ENCODE assay signal across 2 cellular contexts in the genomic region with DNA sequence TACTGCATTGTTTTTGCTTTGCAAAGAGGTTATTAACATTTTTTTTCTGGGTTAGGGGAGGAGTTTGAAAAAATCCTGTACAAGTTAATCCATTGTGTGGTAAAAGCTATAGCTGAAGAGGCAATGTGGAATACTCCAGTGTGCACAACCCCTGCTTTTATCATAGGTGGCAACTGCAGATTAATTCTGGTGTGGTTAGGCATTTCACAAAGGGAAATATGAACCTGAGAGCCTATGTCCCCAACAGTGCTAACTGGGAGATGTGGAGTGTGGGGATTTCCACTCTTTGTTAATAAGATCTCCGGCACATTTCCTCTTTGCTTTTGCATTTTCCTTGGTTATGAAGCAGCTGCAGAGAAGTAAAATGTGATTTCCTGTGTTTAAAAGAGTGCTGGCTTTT.
TF ChIP-seq lines count a peak whose summit lies in the region.

No MANE protein-coding gene starts in this region.

TF ChIP-seq in IMR-90, 13 proteins besides CTCF, POLR2A, EP300 and RAD21:
- TF ChIP-seq CEBPB (IDR thresholded peaks at IDR 0.05; ENCODE audit: low read depth, low read length) = peak; percentile 45; the same call in 1 of the 2 replicates
- TF ChIP-seq, protein P1, sequence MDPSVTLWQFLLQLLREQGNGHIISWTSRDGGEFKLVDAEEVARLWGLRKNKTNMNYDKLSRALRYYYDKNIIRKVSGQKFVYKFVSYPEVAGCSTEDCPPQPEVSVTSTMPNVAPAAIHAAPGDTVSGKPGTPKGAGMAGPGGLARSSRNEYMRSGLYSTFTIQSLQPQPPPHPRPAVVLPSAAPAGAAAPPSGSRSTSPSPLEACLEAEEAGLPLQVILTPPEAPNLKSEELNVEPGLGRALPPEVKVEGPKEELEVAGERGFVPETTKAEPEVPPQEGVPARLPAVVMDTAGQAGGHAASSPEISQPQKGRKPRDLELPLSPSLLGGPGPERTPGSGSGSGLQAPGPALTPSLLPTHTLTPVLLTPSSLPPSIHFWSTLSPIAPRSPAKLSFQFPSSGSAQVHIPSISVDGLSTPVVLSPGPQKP (IDR thresholded peaks at IDR 0.05; ENCODE audit: borderline replicate concordance, low read depth, low read length) = no peak

TF ChIP-seq in GM12878, 131 proteins besides CTCF, POLR2A, EP300 and RAD21:
- TF ChIP-seq SPI1 (IDR thresholded peaks at IDR 0.05; ENCODE audit: borderline replicate concordance, insufficient read depth, low read depth, low read length) (0 out of 2 replicates have a peak, but pooled peaks have one; percentile 41), EGR1 (IDR thresholded peaks at IDR 0.05; ENCODE audit: borderline replicate concordance in 1 of 2, low read depth in 2 of 2, low read length in 2 of 2) (no peak), IRF4 (IDR thresholded peaks at IDR 0.05; ENCODE audit: low read depth, low read length) (no peak), POU2F2 (IDR thresholded peaks at IDR 0.05; ENCODE audit: borderline replicate concordance, low read depth, low read length) (no peak), RELA (IDR thresholded peaks at IDR 0.05; ENCODE audit: borderline replicate concordance, partially characterized antibody) (peak; percentile 59), DPF2 (IDR thresholded peaks at IDR 0.05) (0 out of 2 replicates have a peak, but pooled peaks have one; percentile 30), IKZF2 (IDR thresholded peaks at IDR 0.05) (peak; percentile 56 to 61; a peak in 3 of 4 replicates), NR2F1 (conservative IDR thresholded peaks at IDR 0.05) (no peak), SUPT20H (IDR thresholded peaks at IDR 0.05; ENCODE audit: borderline replicate concordance, control insufficient read depth, low read depth, low read length) (no peak), YBX1 (IDR thresholded peaks at IDR 0.05) (no peak), MEF2A (IDR thresholded peaks at IDR 0.05; ENCODE audit: insufficient read depth, low read depth, low read length) (no peak), IKZF1 (conservative IDR thresholded peaks at IDR 0.05) (peak; percentile 71), KAT2A (conservative IDR thresholded peaks at IDR 0.05; ENCODE audit: control insufficient read depth, low read depth, low read length) (no peak), NFIC (IDR thresholded peaks at IDR 0.05; ENCODE audit: low read depth, low read length) (0 out of 2 replicates have a peak, but pooled peaks have one; percentile 35), RUNX3 (IDR thresholded peaks at IDR 0.05; ENCODE audit: low read length) (peak; percentile 49; the same call in 1 of the 2 replicates), NBN (IDR thresholded peaks at IDR 0.05) (peak; percentile 26; the same call in 1 of the 2 replicates), LARP7 (IDR thresholded peaks at IDR 0.05) (no peak), SIN3A (IDR thresholded peaks at IDR 0.05; ENCODE audit: low read depth, low read length) (no peak), TCF3 (IDR thresholded peaks at IDR 0.05; ENCODE audit: borderline replicate concordance, insufficient read depth, low read depth, low read length) (no peak)
- TF ChIP-seq, protein P2, sequence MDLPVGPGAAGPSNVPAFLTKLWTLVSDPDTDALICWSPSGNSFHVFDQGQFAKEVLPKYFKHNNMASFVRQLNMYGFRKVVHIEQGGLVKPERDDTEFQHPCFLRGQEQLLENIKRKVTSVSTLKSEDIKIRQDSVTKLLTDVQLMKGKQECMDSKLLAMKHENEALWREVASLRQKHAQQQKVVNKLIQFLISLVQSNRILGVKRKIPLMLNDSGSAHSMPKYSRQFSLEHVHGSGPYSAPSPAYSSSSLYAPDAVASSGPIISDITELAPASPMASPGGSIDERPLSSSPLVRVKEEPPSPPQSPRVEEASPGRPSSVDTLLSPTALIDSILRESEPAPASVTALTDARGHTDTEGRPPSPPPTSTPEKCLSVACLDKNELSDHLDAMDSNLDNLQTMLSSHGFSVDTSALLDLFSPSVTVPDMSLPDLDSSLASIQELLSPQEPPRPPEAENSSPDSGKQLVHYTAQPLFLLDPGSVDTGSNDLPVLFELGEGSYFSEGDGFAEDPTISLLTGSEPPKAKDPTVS (IDR thresholded peaks at IDR 0.05; ENCODE audit: low read depth, low read length) = no peak
- TF ChIP-seq, protein P3, sequence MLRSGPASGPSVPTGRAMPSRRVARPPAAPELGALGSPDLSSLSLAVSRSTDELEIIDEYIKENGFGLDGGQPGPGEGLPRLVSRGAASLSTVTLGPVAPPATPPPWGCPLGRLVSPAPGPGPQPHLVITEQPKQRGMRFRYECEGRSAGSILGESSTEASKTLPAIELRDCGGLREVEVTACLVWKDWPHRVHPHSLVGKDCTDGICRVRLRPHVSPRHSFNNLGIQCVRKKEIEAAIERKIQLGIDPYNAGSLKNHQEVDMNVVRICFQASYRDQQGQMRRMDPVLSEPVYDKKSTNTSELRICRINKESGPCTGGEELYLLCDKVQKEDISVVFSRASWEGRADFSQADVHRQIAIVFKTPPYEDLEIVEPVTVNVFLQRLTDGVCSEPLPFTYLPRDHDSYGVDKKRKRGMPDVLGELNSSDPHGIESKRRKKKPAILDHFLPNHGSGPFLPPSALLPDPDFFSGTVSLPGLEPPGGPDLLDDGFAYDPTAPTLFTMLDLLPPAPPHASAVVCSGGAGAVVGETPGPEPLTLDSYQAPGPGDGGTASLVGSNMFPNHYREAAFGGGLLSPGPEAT (IDR thresholded peaks at IDR 0.05; ENCODE audit: low read depth) = peak; percentile 75; the same call in 1 of the 2 replicates
- TF ChIP-seq, protein P4, sequence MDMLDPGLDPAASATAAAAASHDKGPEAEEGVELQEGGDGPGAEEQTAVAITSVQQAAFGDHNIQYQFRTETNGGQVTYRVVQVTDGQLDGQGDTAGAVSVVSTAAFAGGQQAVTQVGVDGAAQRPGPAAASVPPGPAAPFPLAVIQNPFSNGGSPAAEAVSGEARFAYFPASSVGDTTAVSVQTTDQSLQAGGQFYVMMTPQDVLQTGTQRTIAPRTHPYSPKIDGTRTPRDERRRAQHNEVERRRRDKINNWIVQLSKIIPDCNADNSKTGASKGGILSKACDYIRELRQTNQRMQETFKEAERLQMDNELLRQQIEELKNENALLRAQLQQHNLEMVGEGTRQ (IDR thresholded peaks at IDR 0.05; ENCODE audit: borderline replicate concordance, low read depth, low read length) = no peak
- TF ChIP-seq, protein P5, sequence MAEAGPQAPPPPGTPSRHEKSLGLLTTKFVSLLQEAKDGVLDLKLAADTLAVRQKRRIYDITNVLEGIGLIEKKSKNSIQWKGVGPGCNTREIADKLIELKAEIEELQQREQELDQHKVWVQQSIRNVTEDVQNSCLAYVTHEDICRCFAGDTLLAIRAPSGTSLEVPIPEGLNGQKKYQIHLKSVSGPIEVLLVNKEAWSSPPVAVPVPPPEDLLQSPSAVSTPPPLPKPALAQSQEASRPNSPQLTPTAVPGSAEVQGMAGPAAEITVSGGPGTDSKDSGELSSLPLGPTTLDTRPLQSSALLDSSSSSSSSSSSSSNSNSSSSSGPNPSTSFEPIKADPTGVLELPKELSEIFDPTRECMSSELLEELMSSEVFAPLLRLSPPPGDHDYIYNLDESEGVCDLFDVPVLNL (IDR thresholded peaks at IDR 0.05; ENCODE audit: low read depth, low read length) = no peak
